Comparison of ENCODE assay signal across 8 cellular contexts in the genomic region with DNA sequence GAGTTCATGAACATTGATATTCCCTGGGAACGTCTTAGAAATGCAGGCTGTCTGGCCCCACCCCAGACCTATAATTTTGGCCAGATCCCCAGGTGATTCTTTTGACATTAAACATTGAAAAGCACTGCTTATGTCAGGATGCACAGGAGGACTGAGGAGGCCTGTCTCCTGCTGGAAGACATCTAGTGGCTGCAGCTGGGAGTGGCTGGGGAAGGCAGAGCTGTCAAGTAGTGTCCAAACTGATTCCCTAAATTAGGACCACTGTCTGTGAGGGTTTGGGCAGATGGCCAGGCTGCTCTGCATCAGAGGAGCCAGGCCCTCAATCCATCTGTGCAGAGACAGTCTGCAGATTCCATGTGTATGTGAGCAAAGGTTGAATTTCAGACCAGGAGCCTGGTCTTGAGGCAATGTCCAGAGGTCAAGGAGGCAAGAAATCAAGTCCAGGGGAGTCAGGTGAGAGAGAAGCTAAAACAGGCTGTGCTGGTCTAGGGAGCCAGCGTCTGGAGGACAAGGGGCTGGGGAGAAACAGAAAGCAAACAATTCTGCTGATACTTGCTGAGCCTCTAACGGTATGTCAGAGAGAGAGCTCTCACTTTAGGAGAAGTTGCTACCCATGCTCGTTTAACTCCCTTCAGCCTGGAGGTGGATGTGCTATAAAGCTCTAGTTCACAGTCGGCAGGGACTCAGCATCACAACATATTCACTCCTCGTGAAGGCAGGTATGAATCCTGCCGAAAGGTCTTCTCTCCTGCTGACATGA. TPM values are rescaled to one million over a fixed set of nuclear protein-coding genes. Genes with fewer than 3 reads are reported as not detected.
DNase-seq lines count a peak whose midpoint lies in the region; ATAC-seq and TF ChIP-seq lines count a peak whose summit lies in the region.

No MANE protein-coding gene starts in this region.

- peaks cover 4% of the 10 kb centered on the region for H3K27me3 Mint-ChIP-seq in activated naive CD8-positive, alpha-beta T cell treated with anti-CD3 and anti-CD28 coated beads, Interleukin-2, amount 10 ng/mL, durations not matched to agents 7 days and 5 days
- no peaks in the 10 kb centered on the region for H3K27me3 Mint-ChIP-seq in stimulated activated naive CD8-positive, alpha-beta T cell treated with anti-CD3 and anti-CD28 coated beads, Interleukin-15, amount 100 ng/mL, for 72 hours

- no peak overlapping the region for H3K27ac ChIP-seq in right atrium auricular region

- no peak for ATAC-seq in activated naive CD8-positive, alpha-beta T cell treated with anti-CD3 and anti-CD28 coated beads, Interleukin-2, amount 10 ng/mL, durations not matched to agents 7 days and 5 days (ENCODE audit: low read depth)
- ATAC-seq in stimulated activated naive CD8-positive, alpha-beta T cell treated with anti-CD3 and anti-CD28 coated beads, Interleukin-15, amount 100 ng/mL, for 72 hours: peak; percentile 19

- DNase-seq in 8988T (peak; percentile 46), GM10266 (ENCODE audit: extremely low spot score) (no peak), right atrium auricular region (ENCODE audit: low spot score) (no peak), NCI-H2081 treated with DMSO at 0.1 percent for 48 hours (lab: John Stamatoyannopoulos, UW) (no peak), middle frontal gyrus (ENCODE audit: extremely low spot score, low spot score) (no peak)
- DNase-seq in activated naive CD8-positive, alpha-beta T cell treated with anti-CD3 and anti-CD28 coated beads, Interleukin-2, amount 10 ng/mL, durations not matched to agents 7 days and 5 days: no peak
- no peak for DNase-seq in stimulated activated naive CD8-positive, alpha-beta T cell treated with anti-CD3 and anti-CD28 coated beads, Interleukin-15, amount 100 ng/mL, for 72 hours

- H3K36me3 ChIP-seq in right atrium auricular region: no peaks in the 10 kb centered on the region

- H3K4me3 ChIP-seq in right atrium auricular region: no peak overlapping the region

- TF ChIP-seq CTCF in GM10266 (IDR thresholded peaks at IDR 0.05; ENCODE audit: control insufficient read depth, insufficient read depth, low read depth, missing control alignments) (peak; percentile 29), LNCAP (IDR thresholded peaks at IDR 0.05) (peak; percentile 72), right atrium auricular region (IDR thresholded peaks at IDR 0.05) (peak; percentile 22 to 64)

- no peak overlapping the region for H3K4me3 Mint-ChIP-seq in activated naive CD8-positive, alpha-beta T cell treated with anti-CD3 and anti-CD28 coated beads, Interleukin-2, amount 10 ng/mL, durations not matched to agents 7 days and 5 days
- H3K4me3 Mint-ChIP-seq in stimulated activated naive CD8-positive, alpha-beta T cell treated with anti-CD3 and anti-CD28 coated beads, Interleukin-15, amount 100 ng/mL, for 72 hours: no peak overlapping the region

- peak overlapping the region; percentile 60 for H3K27ac Mint-ChIP-seq in activated naive CD8-positive, alpha-beta T cell treated with anti-CD3 and anti-CD28 coated beads, Interleukin-2, amount 10 ng/mL, durations not matched to agents 7 days and 5 days
- H3K27ac Mint-ChIP-seq in stimulated activated naive CD8-positive, alpha-beta T cell treated with anti-CD3 and anti-CD28 coated beads, Interleukin-15, amount 100 ng/mL, for 72 hours: peak overlapping the region in 1 of 2 donors; percentile 59

- POLR2A ChIA-PET in activated naive CD8-positive, alpha-beta T cell treated with anti-CD3 and anti-CD28 coated beads, Interleukin-2, amount 10 ng/mL, durations not matched to agents 7 days and 5 days (lab: Charles Lee): interaction anchor here (1.9 kb wide), 1 partner anchor 162 kb away, joined by 9 read pairs; a partner anchor contains a TSS

- H3K9me3 Mint-ChIP-seq in activated naive CD8-positive, alpha-beta T cell treated with anti-CD3 and anti-CD28 coated beads, Interleukin-2, amount 10 ng/mL, durations not matched to agents 7 days and 5 days: no peaks in the 10 kb centered on the region
- no peaks in the 10 kb centered on the region for H3K9me3 Mint-ChIP-seq in stimulated activated naive CD8-positive, alpha-beta T cell treated with anti-CD3 and anti-CD28 coated beads, Interleukin-15, amount 100 ng/mL, for 72 hours

- H3K4me1 ChIP-seq in right atrium auricular region: peaks cover 0 to 9% of the 10 kb centered on the region in 2 donors

- H3K9me3 ChIP-seq in right atrium auricular region: no peaks in the 10 kb centered on the region

- peaks cover 3% of the 10 kb centered on the region for H3K36me3 Mint-ChIP-seq in activated naive CD8-positive, alpha-beta T cell treated with anti-CD3 and anti-CD28 coated beads, Interleukin-2, amount 10 ng/mL, durations not matched to agents 7 days and 5 days

- peaks cover 43% of the 10 kb centered on the region for H3K4me1 Mint-ChIP-seq in activated naive CD8-positive, alpha-beta T cell treated with anti-CD3 and anti-CD28 coated beads, Interleukin-2, amount 10 ng/mL, durations not matched to agents 7 days and 5 days
- peaks cover 56% of the 10 kb centered on the region for H3K4me1 Mint-ChIP-seq in stimulated activated naive CD8-positive, alpha-beta T cell treated with anti-CD3 and anti-CD28 coated beads, Interleukin-15, amount 100 ng/mL, for 72 hours

- no peaks in the 10 kb centered on the region for H3K27me3 ChIP-seq in right atrium auricular region

RNA-seq across cellular contexts. Expression of a gene that starts 15.3 kb away (rescaled TPM):
- total RNA-seq in activated naive CD8-positive, alpha-beta T cell treated with anti-CD3 and anti-CD28 coated beads, Interleukin-2, amount 10 ng/mL, durations not matched to agents 7 days and 5 days: 10 to 100 TPM; 28.7 to 39.3 TPM
- total RNA-seq in right atrium auricular region: 10 to 100 TPM in 1 of 2 donors, 1 to 10 TPM in 1; 5.0 to 12.1 TPM

RNA-seq across cellular contexts. Expression of a gene that starts 28.9 kb away (rescaled TPM):
- not detected for total RNA-seq in activated naive CD8-positive, alpha-beta T cell treated with anti-CD3 and anti-CD28 coated beads, Interleukin-2, amount 10 ng/mL, durations not matched to agents 7 days and 5 days
- total RNA-seq in right atrium auricular region: not detected
